Comparison of ENCODE assay signal across 25 cellular contexts in genomic region chr22:41567452-41567768, GRCh38. TPM values are rescaled to one million over a fixed set of nuclear protein-coding genes. Genes with fewer than 3 reads are reported as not detected.
DNase-seq lines count a peak whose midpoint lies in the region; ATAC-seq and TF ChIP-seq lines count a peak whose summit lies in the region.
"Had no signal": no experiment of that assay in that cellular context is flagged by ENCODE, and none has a peak within 500 bp of the region (broad histone marks: within the 10 kb centered on the region; RNA-seq: fewer than 3 reads in every experiment).

No MANE protein-coding gene starts in this region.

- H4K20me1 ChIP-seq in H9 (ENCODE audit: control insufficient read depth, insufficient read depth, insufficient read length): no peaks in the 10 kb centered on the region
- H4K20me1 ChIP-seq: BLaER1 had no signal

- H2BK15ac ChIP-seq in H9 (ENCODE audit: low read depth, low read length): no peak overlapping the region

- H4K5ac ChIP-seq in H9 (ENCODE audit: insufficient read length, low read depth, low read length): no peak overlapping the region

- H3K14ac ChIP-seq in H9 (ENCODE audit: insufficient read depth, low read length): no peak overlapping the region

- in situ Hi-C loops in brain microvascular endothelial cell (cut with HindIII; ENCODE audit: low pct_ligation_motif_present, low sequenced_read_pairs): no loop called here

- H3K23ac ChIP-seq in H9 (ENCODE audit: insufficient read length, low read depth, low read length): no peak overlapping the region

- no peak overlapping the region for H2AFZ ChIP-seq in H9 (ENCODE audit: low read length)

- H3K4ac ChIP-seq in H9 (ENCODE audit: low read depth, low read length): no peak overlapping the region

- POLR2A ChIA-PET in HEK293 (lab: Yijun Ruan, JAX): interaction anchor here (1.1 to 2.9 kb wide), 3 partner anchors 14 to 54 kb away, joined by 3 to 16 read pairs (median 4); partner anchors contain the start of genes DESI1, PMM1 and XRCC6
- POLR2A ChIA-PET in A673 (lab: Charles Lee; ENCODE audit: low non-redundant PET): no interaction called here

- no peaks in the 10 kb centered on the region for H3K9me3 Mint-ChIP-seq in H9
- H3K9me3 Mint-ChIP-seq in stimulated activated effector memory CD8-positive, alpha-beta T cell treated with anti-CD3 and anti-CD28 coated beads, Interleukin-12 subunit alpha, Interleukin-12 subunit beta, amount 100 ng/mL, for 72 hours: no peaks in the 10 kb centered on the region
- H3K9me3 Mint-ChIP-seq: CD4-positive, alpha-beta T cell had no signal

- no peak overlapping the region for H3K4me2 ChIP-seq in H9 (ENCODE audit: insufficient read depth, insufficient read length, low read length)
- H3K4me2 ChIP-seq: BLaER1, KMS-11, SK-N-SH had no signal

- DNase-seq in H9 (no peak), epidermal melanocyte (ENCODE audit: insufficient read length, low spot score) (peak; percentile 1), A673 (ENCODE audit: low spot score) (no peak), brain microvascular endothelial cell (no peak), NCI-H2227 treated with DMSO at 0.1 percent for 48 hours (lab: John Stamatoyannopoulos, UW) (no peak), NCI-H1436 treated with DMSO at 0.1 percent for 48 hours (lab: John Stamatoyannopoulos, UW) (no peak)
- no peak for DNase-seq in stimulated activated effector memory CD8-positive, alpha-beta T cell treated with anti-CD3 and anti-CD28 coated beads, Interleukin-12 subunit alpha, Interleukin-12 subunit beta, amount 100 ng/mL, for 72 hours (ENCODE audit: low spot score in 2 of 2)
- DNase-seq: ACHN; CD4-positive, alpha-beta T cell; COR-L47; DMS79; H7; NCI-H1105; NCI-H1694; NCI-H2081; NCI-H2171; NCI-H524 treated with DMSO at 0.1 percent for 48 hours; SHP77 treated with DMSO at 0.1 percent for 48 hours; SK-N-SH had no signal

- no peak overlapping the region for H4K91ac ChIP-seq in H9 (ENCODE audit: insufficient read length, low read depth, low read length)

- no peak overlapping the region for H3K27ac Mint-ChIP-seq in H9
- H3K27ac Mint-ChIP-seq in stimulated activated effector memory CD8-positive, alpha-beta T cell treated with anti-CD3 and anti-CD28 coated beads, Interleukin-12 subunit alpha, Interleukin-12 subunit beta, amount 100 ng/mL, for 72 hours: peak overlapping the region; percentile 54
- H3K27ac Mint-ChIP-seq: CD4-positive, alpha-beta T cell had no signal

- CTCF ChIA-PET in HEK293 (lab: Yijun Ruan, JAX): interaction anchor here (0.6 to 2.1 kb wide), 5 partner anchors 9 to 34 kb away, joined by 3 to 9 read pairs (median 4); no protein-coding TSS in a partner anchor
- CTCF ChIA-PET in A673 (lab: Charles Lee): no interaction called here

- H3K18ac ChIP-seq in H9 (ENCODE audit: insufficient read length, low read depth, low read length): no peak overlapping the region

- H3T11ph ChIP-seq in H9 (ENCODE audit: low read length): no peak overlapping the region

- peaks cover 12 to 15% of the 10 kb centered on the region in 2 experiments for H3K4me1 Mint-ChIP-seq in H9
- H3K4me1 Mint-ChIP-seq in stimulated activated effector memory CD8-positive, alpha-beta T cell treated with anti-CD3 and anti-CD28 coated beads, Interleukin-12 subunit alpha, Interleukin-12 subunit beta, amount 100 ng/mL, for 72 hours: peaks cover 9% of the 10 kb centered on the region

- H2BK12ac ChIP-seq in H9 (ENCODE audit: insufficient read length, low read depth, low read length): no peak overlapping the region

- no TSS peak for BruUV-seq in A673 (replicated peaks; lab: Mats Ljungman, UMichigan)

- peaks cover 5% of the 10 kb centered on the region; the same call in 1 of the 2 replicates for H3K27me3 Mint-ChIP-seq in H9 (ENCODE audit: low read depth)

- H3K4me1 ChIP-seq in H9 (ENCODE audit: insufficient read depth, low read length): no peaks in the 10 kb centered on the region
- peaks cover 3% of the 10 kb centered on the region for H3K4me1 ChIP-seq in HEK293 (ENCODE audit: control insufficient read depth, insufficient read depth, low read length)
- peaks cover 3% of the 10 kb centered on the region for H3K4me1 ChIP-seq in A673 (ENCODE audit: insufficient read depth, low read length, poor library complexity, severe bottlenecking)

- no peak overlapping the region for H3K9ac ChIP-seq in H9 (ENCODE audit: extremely low read depth, insufficient read length, low read length)
- H3K9ac ChIP-seq: BLaER1, KMS-11, SK-N-SH had no signal

- H3K79me1 ChIP-seq in H9 (ENCODE audit: insufficient read depth, low read depth, low read length, poor library complexity, severe bottlenecking): no peaks in the 10 kb centered on the region

- H3K9me3 ChIP-seq in H9 (ENCODE audit: control insufficient read depth, low read depth, low read length) (no peaks in the 10 kb centered on the region), HEK293 (ENCODE audit: control insufficient read depth, insufficient read depth, low read depth, low read length) (no peaks in the 10 kb centered on the region), A673 (ENCODE audit: low read depth, low read length, poor library complexity, severe bottlenecking) (no peaks in the 10 kb centered on the region)
- H3K9me3 ChIP-seq: BLaER1, SK-N-SH had no signal

- H3K27me3 ChIP-seq in H9 (ENCODE audit: insufficient read depth, low read length) (no peaks in the 10 kb centered on the region), A673 (replicated peaks; ENCODE audit: insufficient read depth, low read depth, low read length, poor library complexity) (no peaks in the 10 kb centered on the region), brain microvascular endothelial cell (replicated peaks) (no peaks in the 10 kb centered on the region)
- H3K27me3 ChIP-seq: BLaER1 had no signal

- H3K23me2 ChIP-seq in H9 (ENCODE audit: insufficient read length, low read depth, low read length, poor library complexity, severe bottlenecking): no peaks in the 10 kb centered on the region

- no peak for ATAC-seq in stimulated activated effector memory CD8-positive, alpha-beta T cell treated with anti-CD3 and anti-CD28 coated beads, Interleukin-12 subunit alpha, Interleukin-12 subunit beta, amount 100 ng/mL, for 72 hours

- no peak overlapping the region for H3K4me3 Mint-ChIP-seq in H9
- H3K4me3 Mint-ChIP-seq in stimulated activated effector memory CD8-positive, alpha-beta T cell treated with anti-CD3 and anti-CD28 coated beads, Interleukin-12 subunit alpha, Interleukin-12 subunit beta, amount 100 ng/mL, for 72 hours: no peak overlapping the region
- H3K4me3 Mint-ChIP-seq: CD4-positive, alpha-beta T cell had no signal

- H3K27ac ChIP-seq in H9 (ENCODE audit: insufficient read length, low read depth, low read length) (no peak overlapping the region), HEK293 (ENCODE audit: extremely low read depth, low read depth, low read length) (no peak overlapping the region), A673 (ENCODE audit: low read depth, low read length, poor library complexity, severe bottlenecking) (no peak overlapping the region), brain microvascular endothelial cell (no peak overlapping the region)
- H3K27ac ChIP-seq: BLaER1, HL-60, KMS-11 had no signal

- H3K36me3 ChIP-seq in HEK293 (ENCODE audit: control insufficient read depth in 2 of 2, insufficient read depth in 1 of 2, low read length in 2 of 2): no peaks in the 10 kb centered on the region
- no peaks in the 10 kb centered on the region for H3K36me3 ChIP-seq in A673 (ENCODE audit: insufficient read depth, low read length, poor library complexity, severe bottlenecking)
- H3K36me3 ChIP-seq in brain microvascular endothelial cell (replicated peaks): no peaks in the 10 kb centered on the region
- H3K36me3 ChIP-seq: BLaER1 had no signal

- H3K4me3 ChIP-seq in HEK293 (ENCODE audit: low read depth, low read length) (no peak overlapping the region), A673 (ENCODE audit: low read depth, low read length, poor library complexity, severe bottlenecking) (no peak overlapping the region), brain microvascular endothelial cell (ENCODE audit: low read depth, low read length) (no peak overlapping the region)
- H3K4me3 ChIP-seq: BLaER1 had no signal

- no peak overlapping the region for H2AK5ac ChIP-seq in H9 (ENCODE audit: insufficient read length, low read length)

- H2BK5ac ChIP-seq in H9 (ENCODE audit: insufficient read length, low read length): no peak overlapping the region

- TF ChIP-seq CTCF in H9 (conservative IDR thresholded peaks at IDR 0.05) (no peak), HEK293 (tag by site-specific recombination; IDR thresholded peaks at IDR 0.05) (no peak), A673 (conservative IDR thresholded peaks at IDR 0.05; ENCODE audit: low read depth, low read length) (no peak), brain microvascular endothelial cell (IDR thresholded peaks at IDR 0.05; ENCODE audit: low read depth, low read length, missing control alignments) (no peak)

- H3K36me3 Mint-ChIP-seq in H9 (ENCODE audit: insufficient read depth in 1 of 3, low read depth in 3 of 3): no peaks in the 10 kb centered on the region; a peak in 1 of 7 replicates
- H3K36me3 Mint-ChIP-seq in stimulated activated effector memory CD8-positive, alpha-beta T cell treated with anti-CD3 and anti-CD28 coated beads, Interleukin-12 subunit alpha, Interleukin-12 subunit beta, amount 100 ng/mL, for 72 hours: no peaks in the 10 kb centered on the region

- peak overlapping the region; percentile 43 for H3K56ac ChIP-seq in H9 (ENCODE audit: insufficient read length, low read depth, low read length)

- H4K8ac ChIP-seq in H9 (replicated peaks; ENCODE audit: insufficient read length, low read depth, low read length): no peak overlapping the region

- H2BK120ac ChIP-seq in H9 (ENCODE audit: low read depth, low read length, poor library complexity, severe bottlenecking): no peak overlapping the region

- no CpG with 5 or more reads among the region's 3 CpGs for WGBS in H9 (ENCODE audit: extremely low coverage, insufficient read length, low lambda C conversion rate)

- H3K79me2 ChIP-seq in H9 (ENCODE audit: insufficient read depth, low read length): no peaks in the 10 kb centered on the region

- intact Hi-C loops in A673 (cut with micrococcal nuclease; ENCODE audit: unreplicated experiment): no loop called here

- H2BK20ac ChIP-seq in H9 (ENCODE audit: low read depth, low read length, poor library complexity, severe bottlenecking): no peak overlapping the region

TF ChIP-seq in HEK293, 187 proteins besides CTCF, POLR2A, EP300 and RAD21:
- no peak for TF ChIP-seq BCL11A (tag by site-specific recombination; IDR thresholded peaks at IDR 0.05; ENCODE audit: low read depth)
- peak; percentile 1; the same call in 1 of the 2 replicates for TF ChIP-seq ZNF768 (tag by site-specific recombination; IDR thresholded peaks at IDR 0.05)
- no peak for TF ChIP-seq GLI2 (tag by site-specific recombination; IDR thresholded peaks at IDR 0.05; ENCODE audit: borderline replicate concordance, low read depth)
TF ChIP-seq in HEK293: peak in this region for 1.

RNA-seq across cellular contexts. Expression of gene CSDC2, which starts 6.6 kb away (rescaled TPM):
- 1.0 and 1.2 TPM in 2 replicates for total RNA-seq in H9 (2021)
- total RNA-seq in A673 (2021): 1.8 and 2.6 TPM in 2 replicates
- total RNA-seq: CD4-positive, alpha-beta T cell; HT-29; RPMI7951 had no signal

RNA-seq across cellular contexts. Expression of gene PMM1, which starts 22.2 kb away (rescaled TPM):
- total RNA-seq in H9 (2021): 18.4 and 19.8 TPM in 2 replicates
- 26.8 and 30.5 TPM in 2 replicates for total RNA-seq in A673 (2021)

RNA-seq across cellular contexts. Expression of gene POLR3H, which starts 23.1 kb away (rescaled TPM):
- total RNA-seq in H9 (2021) (63.6 and 68.2 TPM in 2 replicates), A673 (2021) (79.5 and 92.1 TPM in 2 replicates)

RNA-seq across cellular contexts. Expression of gene DESI1, which starts 53.4 kb away (rescaled TPM):
- total RNA-seq in H9 (2021) (28.3 and 30.2 TPM in 2 replicates), A673 (2021) (44.0 and 47.6 TPM in 2 replicates)

RNA-seq across cellular contexts. Expression of gene XRCC6, which starts 53.7 kb away (rescaled TPM):
- total RNA-seq in H9 (2021): 461 and 466 TPM in 2 replicates
- total RNA-seq in A673 (2021): 545 and 558 TPM in 2 replicates
